In the genomic region with DNA sequence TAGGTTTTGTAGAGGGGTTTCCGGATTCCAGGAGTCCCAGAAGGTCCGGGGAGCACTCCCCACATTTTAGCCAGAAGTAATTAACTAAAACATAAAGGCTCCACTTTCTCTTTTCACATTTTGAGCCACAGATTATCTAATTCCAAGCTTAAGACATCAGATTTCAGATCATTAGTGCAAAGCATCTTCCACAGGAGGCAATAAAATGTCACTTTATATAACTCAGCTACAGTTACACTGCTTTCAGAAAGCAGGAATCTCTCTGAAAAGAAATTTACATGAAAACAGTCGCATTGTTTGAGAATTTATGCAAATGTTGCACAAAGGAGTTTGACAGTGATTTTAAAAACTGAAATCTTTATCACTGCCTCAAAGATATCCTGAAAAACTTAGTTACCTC, we compare ENCODE assay signal across 25 cellular contexts.
DNase-seq lines count a peak whose midpoint lies in the region; FAIRE-seq and TF ChIP-seq lines count a peak whose summit lies in the region.
"Had no signal": no experiment of that assay in that cellular context is flagged by ENCODE, and none has a peak within 500 bp of the region (broad histone marks: within the 10 kb centered on the region; RNA-seq: fewer than 3 reads in every experiment).

No MANE protein-coding gene starts in this region.

- H3F3A ChIP-seq in smooth muscle cell (ENCODE audit: low read depth) = no peaks in the 10 kb centered on the region

- no peaks in the 10 kb centered on the region for H3K27me3 Mint-ChIP-seq in neural crest cell (ENCODE audit: low read depth)

- no peak for TF ChIP-seq EP300 in H1 (IDR thresholded peaks at IDR 0.05; ENCODE audit: borderline replicate concordance in 1 of 2, low read depth in 2 of 2, low read length in 2 of 2)

- H3K4me3 ChIP-seq in HUES48 (ENCODE audit: low read depth, low read length) (peak overlapping the region; percentile 30), H1 (ENCODE audit: extremely low read depth in 1 of 4, insufficient read depth in 2 of 4, low read depth in 3 of 4, low read length in 4 of 4) (peak overlapping the region in 1 of 4 experiments; percentile 35; a peak in 2 of 8 replicates), smooth muscle cell (no peak overlapping the region), brain microvascular endothelial cell (ENCODE audit: low read depth, low read length) (no peak overlapping the region)
- H3K4me3 ChIP-seq: A549, BLaER1, Peyer's patch had no signal

- DNase-seq in H1 (ENCODE audit: low read depth in 1 of 2, low spot score in 2 of 2) (no peak), neural crest cell (ENCODE audit: low read depth, low spot score) (no peak), smooth muscle cell (lab: John Stamatoyannopoulos, UW; ENCODE audit: unreplicated experiment) (no peak), DMS 273 (lab: John Stamatoyannopoulos, UW; ENCODE audit: unreplicated experiment) (no peak), brain microvascular endothelial cell (no peak)
- no peak for DNase-seq in activated CD8-positive, alpha-beta memory T cell treated with anti-CD3 and anti-CD28 coated beads, Interleukin-2, amount 50 U/mL, for 48 hours
- DNase-seq: CD4-positive, alpha-beta memory T cell; DMS53; EL; H7; MM.1S; NCI-H1092; NCI-H146; NCI-H2081; NCI-H2171 treated with DMSO at 0.1 percent for 48 hours; NCI-H446; NCI-H69; NK-92 treated with Interleukin-12 subunit alpha and Interleukin-12 subunit beta, amount 100 ng/mL, for 24 hours; Peyer's patch had no signal

- H3K23ac ChIP-seq in H1 (ENCODE audit: insufficient read length) = no peak overlapping the region

- 11% methylated on average over 3 of the region's 3 CpGs; no CpG with 5 or more reads in 1 of the 2 experiments for WGBS in H1 (ENCODE audit: extremely low coverage in 1 of 2, insufficient coverage in 1 of 2, insufficient read length in 1 of 2, insufficient replicate concordance in 2 of 2, low coverage in 1 of 2, low lambda C conversion rate in 2 of 2, missing lambda C conversion rate in 1 of 2), 2 experiments
- WGBS in smooth muscle cell (ENCODE audit: low lambda C conversion rate) = 36% methylated on average over 3 of the region's 3 CpGs

- H3K9me3 Mint-ChIP-seq in neural crest cell = peaks cover 2% of the 10 kb centered on the region
- H3K9me3 Mint-ChIP-seq: CD4-positive, alpha-beta memory T cell had no signal

- CTCF ChIA-PET in H1 (lab: Charles Lee; ENCODE audit: partially characterized antibody) = interaction anchor here (1.3 to 2.0 kb wide), 4 partner anchors 19 to 102 kb away, joined by 3 to 5 read pairs (median 4); no protein-coding TSS in a partner anchor

- H4K20me1 ChIP-seq in H1 (replicated peaks in 1 of 2; ENCODE audit: control insufficient read depth in 1 of 2, insufficient read depth in 2 of 2, low read length in 2 of 2) (no peaks in the 10 kb centered on the region), smooth muscle cell (ENCODE audit: low read depth) (no peaks in the 10 kb centered on the region)
- H4K20me1 ChIP-seq: BLaER1 had no signal

- no peak overlapping the region for H4K91ac ChIP-seq in H1 (replicated peaks; ENCODE audit: insufficient read length, low read length)

- H3K4ac ChIP-seq in H1 (replicated peaks; ENCODE audit: insufficient read length, low read depth, low read length) = no peak overlapping the region

- H2BK120ac ChIP-seq in H1 (replicated peaks; ENCODE audit: low read depth, low read length) = no peak overlapping the region

- no peak overlapping the region for H3K9ac ChIP-seq in HUES48 (ENCODE audit: low read depth, low read length)
- no peak overlapping the region for H3K9ac ChIP-seq in H1 (replicated peaks in 1 of 4; ENCODE audit: extremely low read depth in 1 of 4, low read depth in 3 of 4, low read length in 3 of 4)
- no peak overlapping the region for H3K9ac ChIP-seq in smooth muscle cell (ENCODE audit: low read depth)
- H3K9ac ChIP-seq: BLaER1 had no signal

- no peak overlapping the region for H2BK20ac ChIP-seq in H1 (ENCODE audit: low read length)

- H3K27ac Mint-ChIP-seq in neural crest cell (ENCODE audit: unreplicated experiment) = peak overlapping the region; percentile 64
- H3K27ac Mint-ChIP-seq: CD4-positive, alpha-beta memory T cell had no signal

- H2AK5ac ChIP-seq in H1 (ENCODE audit: low read depth, low read length) = no peak overlapping the region

- H4K5ac ChIP-seq in H1 (ENCODE audit: insufficient read length, low read depth, low read length) = peak overlapping the region; percentile 57

- H2BK5ac ChIP-seq in H1 (ENCODE audit: low read depth, low read length) = no peak overlapping the region

- no peak overlapping the region for H2AFZ ChIP-seq in H1 (ENCODE audit: low read length)
- no peak overlapping the region for H2AFZ ChIP-seq in smooth muscle cell (ENCODE audit: low read depth)

- no peaks in the 10 kb centered on the region for H3K36me3 Mint-ChIP-seq in neural crest cell (ENCODE audit: low read depth)
- H3K36me3 Mint-ChIP-seq: CD4-positive, alpha-beta memory T cell had no signal

- H2BK15ac ChIP-seq in H1 (ENCODE audit: low read length) = no peak overlapping the region

- FAIRE-seq in H1 (lab: Jason Lieb, UNC) = no peak
- FAIRE-seq: A549, GM12891, HTR-8/SVneo had no signal

- TF ChIP-seq POLR2A in H1 (IDR thresholded peaks at IDR 0.05; ENCODE audit: control extremely low read depth in 1 of 2, low read depth in 2 of 2, low read length in 2 of 2) = no peak

- no peak overlapping the region for H3K18ac ChIP-seq in H1 (ENCODE audit: extremely low read depth, low read length)

- no peak overlapping the region for H3K56ac ChIP-seq in H1 (replicated peaks; ENCODE audit: insufficient read length, low read depth, low read length)

- peaks cover 24% of the 10 kb centered on the region for H3K4me1 Mint-ChIP-seq in neural crest cell
- H3K4me1 Mint-ChIP-seq: CD4-positive, alpha-beta memory T cell had no signal

- no peak overlapping the region; the same call in 1 of the 2 replicates for H2BK12ac ChIP-seq in H1 (ENCODE audit: low read depth, low read length)

- no peak overlapping the region for H4K8ac ChIP-seq in H1 (ENCODE audit: extremely low read depth, insufficient read depth, low read length)

- no peak for TF ChIP-seq CTCF in H1 (IDR thresholded peaks at IDR 0.05; ENCODE audit: control extremely low read depth in 1 of 3, insufficient read depth in 1 of 3, low read depth in 1 of 3, low read length in 3 of 3)
- TF ChIP-seq CTCF in neural crest cell (conservative IDR thresholded peaks at IDR 0.05) = no peak
- no peak for TF ChIP-seq CTCF in smooth muscle cell (IDR thresholded peaks at IDR 0.05; ENCODE audit: borderline replicate concordance, insufficient read depth, poor library complexity, severe bottlenecking)
- TF ChIP-seq CTCF in brain microvascular endothelial cell (IDR thresholded peaks at IDR 0.05; ENCODE audit: low read depth, low read length, missing control alignments) = no peak

- no peaks in the 10 kb centered on the region for H3K9me3 ChIP-seq in HUES48 (ENCODE audit: control insufficient read depth, insufficient read depth, low read length)
- no peaks in the 10 kb centered on the region; a peak in 1 of 4 replicates for H3K9me3 ChIP-seq in H1 (ENCODE audit: insufficient read depth in 2 of 2, low read depth in 1 of 2, low read length in 1 of 2)
- H3K9me3 ChIP-seq in smooth muscle cell (replicated peaks; ENCODE audit: low read depth) = no peaks in the 10 kb centered on the region
- H3K9me3 ChIP-seq: A549, BLaER1, Peyer's patch had no signal

- no peaks in the 10 kb centered on the region for H3K23me2 ChIP-seq in H1 (ENCODE audit: low read depth, low read length)

- H3K4me2 ChIP-seq in H1 (ENCODE audit: insufficient read depth in 1 of 2, low read depth in 2 of 2, low read length in 2 of 2) (peak overlapping the region; percentile 53; a peak in 2 of 4 replicates), smooth muscle cell (peak overlapping the region; percentile 10)
- H3K4me2 ChIP-seq: A549, BLaER1 had no signal

- H3K4me1 ChIP-seq in HUES48 (ENCODE audit: control insufficient read depth, insufficient read depth, low read length) (peaks cover 31% of the 10 kb centered on the region), H1 (replicated peaks in 1 of 4; ENCODE audit: control insufficient read depth in 3 of 4, insufficient read depth in 4 of 4, low read length in 3 of 4) (peaks cover 0 to 12% (median 4%) of the 10 kb centered on the region in 4 experiments; a peak in 4 of 7 replicates), smooth muscle cell (ENCODE audit: low read depth) (peaks cover 28% of the 10 kb centered on the region)
- H3K4me1 ChIP-seq: BLaER1, Peyer's patch had no signal

- H3K79me1 ChIP-seq in H1 (ENCODE audit: low read depth, low read length) = no peaks in the 10 kb centered on the region

- H3K27ac ChIP-seq in HUES48 (ENCODE audit: low read depth, low read length) (peak overlapping the region; percentile 93), H1 (ENCODE audit: low read depth, low read length) (no peak overlapping the region), smooth muscle cell (ENCODE audit: low read depth) (no peak overlapping the region), brain microvascular endothelial cell (no peak overlapping the region)
- H3K27ac ChIP-seq: A549, BLaER1, HL-60, Peyer's patch had no signal

- H3K36me3 ChIP-seq in HUES48 (ENCODE audit: control insufficient read depth, insufficient read depth, low read length) (no peaks in the 10 kb centered on the region), H1 (ENCODE audit: control insufficient read depth in 2 of 4, insufficient read depth in 4 of 4, low read length in 3 of 4) (no peaks in the 10 kb centered on the region), smooth muscle cell (ENCODE audit: low read depth) (no peaks in the 10 kb centered on the region), brain microvascular endothelial cell (replicated peaks) (no peaks in the 10 kb centered on the region)
- H3K36me3 ChIP-seq: BLaER1, Peyer's patch had no signal

- no peaks in the 10 kb centered on the region for H3K27me3 ChIP-seq in HUES48 (ENCODE audit: control insufficient read depth, insufficient read depth, low read length)
- H3K27me3 ChIP-seq in H1 (replicated peaks in 1 of 4; ENCODE audit: control insufficient read depth in 3 of 4, extremely low read depth in 1 of 4, insufficient read depth in 3 of 4, low read length in 3 of 4) = no peaks in the 10 kb centered on the region
- H3K27me3 ChIP-seq in smooth muscle cell (ENCODE audit: low read depth) = no peaks in the 10 kb centered on the region
- H3K27me3 ChIP-seq in brain microvascular endothelial cell (replicated peaks) = no peaks in the 10 kb centered on the region
- H3K27me3 ChIP-seq: BLaER1, Peyer's patch had no signal

- in situ Hi-C loops in brain microvascular endothelial cell (cut with HindIII; ENCODE audit: low pct_ligation_motif_present, low sequenced_read_pairs) = no loop called here

- H3K4me3 Mint-ChIP-seq in neural crest cell = no peak overlapping the region
- H3K4me3 Mint-ChIP-seq: CD4-positive, alpha-beta memory T cell had no signal

- H3K14ac ChIP-seq in H1 (ENCODE audit: insufficient read length) = no peak overlapping the region

- POLR2A ChIA-PET in H1 (lab: Charles Lee; ENCODE audit: partially characterized antibody) = interaction anchor here (0.8 to 1.1 kb wide), 2 partner anchors 93 to 98 kb away, joined by 3 read pairs; no protein-coding TSS in a partner anchor

- TF ChIP-seq RAD21 in H1 (IDR thresholded peaks at IDR 0.05 in 1 of 2, conservative IDR thresholded peaks at IDR 0.05 in 1 of 2; ENCODE audit: low read depth in 2 of 2, low read length in 2 of 2) = no peak

- H3K79me2 ChIP-seq in H1 (ENCODE audit: control insufficient read depth in 1 of 2, insufficient read depth in 2 of 2, low read length in 2 of 2) = no peaks in the 10 kb centered on the region
- no peaks in the 10 kb centered on the region for H3K79me2 ChIP-seq in smooth muscle cell (ENCODE audit: low read depth)
